ENCODE assay signal across 1 cellular context in the genomic region with DNA sequence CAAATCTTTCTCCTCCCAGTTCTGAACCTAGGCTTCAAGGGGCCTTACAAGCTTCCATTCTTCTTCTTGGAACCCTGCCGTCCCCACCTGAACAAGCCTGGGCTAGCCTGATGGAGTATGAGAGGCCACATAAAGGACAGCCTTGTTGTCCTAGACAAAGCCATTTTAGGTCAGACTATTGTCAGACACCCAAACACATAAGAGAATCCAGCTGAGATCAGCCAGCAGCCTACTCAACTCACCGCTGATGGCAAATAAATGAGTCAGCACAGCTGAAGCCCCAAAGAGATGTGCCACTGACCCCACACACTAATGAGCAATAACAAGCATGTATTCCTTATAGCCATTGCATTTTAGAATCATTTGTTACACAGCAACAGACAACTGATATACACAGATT.
TF ChIP-seq lines count a peak whose summit lies in the region.

No MANE protein-coding gene starts in this region.

TF ChIP-seq in A549, 52 proteins besides CTCF, POLR2A, EP300 and RAD21:
- TF ChIP-seq, protein P1, sequence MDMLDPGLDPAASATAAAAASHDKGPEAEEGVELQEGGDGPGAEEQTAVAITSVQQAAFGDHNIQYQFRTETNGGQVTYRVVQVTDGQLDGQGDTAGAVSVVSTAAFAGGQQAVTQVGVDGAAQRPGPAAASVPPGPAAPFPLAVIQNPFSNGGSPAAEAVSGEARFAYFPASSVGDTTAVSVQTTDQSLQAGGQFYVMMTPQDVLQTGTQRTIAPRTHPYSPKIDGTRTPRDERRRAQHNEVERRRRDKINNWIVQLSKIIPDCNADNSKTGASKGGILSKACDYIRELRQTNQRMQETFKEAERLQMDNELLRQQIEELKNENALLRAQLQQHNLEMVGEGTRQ (IDR thresholded peaks at IDR 0.05) = no peak
- no peak for TF ChIP-seq BHLHE40 (IDR thresholded peaks at IDR 0.05; ENCODE audit: low read depth, low read length)
- TF ChIP-seq RFX5 (IDR thresholded peaks at IDR 0.05) = no peak
- no peak for TF ChIP-seq FOXS1 (CRISPR knock-in tag; IDR thresholded peaks at IDR 0.05)
- TF ChIP-seq NPAS2 (CRISPR knock-in tag; IDR thresholded peaks at IDR 0.05; ENCODE audit: borderline replicate concordance) = no peak
- no peak for TF ChIP-seq HDAC2 (IDR thresholded peaks at IDR 0.05)
- TF ChIP-seq, protein P2, sequence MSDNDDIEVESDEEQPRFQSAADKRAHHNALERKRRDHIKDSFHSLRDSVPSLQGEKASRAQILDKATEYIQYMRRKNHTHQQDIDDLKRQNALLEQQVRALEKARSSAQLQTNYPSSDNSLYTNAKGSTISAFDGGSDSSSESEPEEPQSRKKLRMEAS (IDR thresholded peaks at IDR 0.05) = no peak
- no peak for TF ChIP-seq CBX2 (IDR thresholded peaks at IDR 0.05; ENCODE audit: borderline replicate concordance, low read depth)
- no peak for TF ChIP-seq KDM5A (IDR thresholded peaks at IDR 0.05)
- TF ChIP-seq, protein P3, sequence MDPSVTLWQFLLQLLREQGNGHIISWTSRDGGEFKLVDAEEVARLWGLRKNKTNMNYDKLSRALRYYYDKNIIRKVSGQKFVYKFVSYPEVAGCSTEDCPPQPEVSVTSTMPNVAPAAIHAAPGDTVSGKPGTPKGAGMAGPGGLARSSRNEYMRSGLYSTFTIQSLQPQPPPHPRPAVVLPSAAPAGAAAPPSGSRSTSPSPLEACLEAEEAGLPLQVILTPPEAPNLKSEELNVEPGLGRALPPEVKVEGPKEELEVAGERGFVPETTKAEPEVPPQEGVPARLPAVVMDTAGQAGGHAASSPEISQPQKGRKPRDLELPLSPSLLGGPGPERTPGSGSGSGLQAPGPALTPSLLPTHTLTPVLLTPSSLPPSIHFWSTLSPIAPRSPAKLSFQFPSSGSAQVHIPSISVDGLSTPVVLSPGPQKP (IDR thresholded peaks at IDR 0.05; ENCODE audit: low read depth, low read length) = no peak
- TF ChIP-seq FOSB (CRISPR knock-in tag; IDR thresholded peaks at IDR 0.05) = no peak
- TF ChIP-seq HOXB13 (CRISPR knock-in tag; IDR thresholded peaks at IDR 0.05; ENCODE audit: low read depth) = no peak
- TF ChIP-seq, protein P4, sequence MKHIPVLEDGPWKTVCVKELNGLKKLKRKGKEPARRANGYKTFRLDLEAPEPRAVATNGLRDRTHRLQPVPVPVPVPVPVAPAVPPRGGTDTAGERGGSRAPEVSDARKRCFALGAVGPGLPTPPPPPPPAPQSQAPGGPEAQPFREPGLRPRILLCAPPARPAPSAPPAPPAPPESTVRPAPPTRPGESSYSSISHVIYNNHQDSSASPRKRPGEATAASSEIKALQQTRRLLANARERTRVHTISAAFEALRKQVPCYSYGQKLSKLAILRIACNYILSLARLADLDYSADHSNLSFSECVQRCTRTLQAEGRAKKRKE (CRISPR knock-in tag; IDR thresholded peaks at IDR 0.05; ENCODE audit: low read depth) = no peak
- TF ChIP-seq CBX8 (IDR thresholded peaks at IDR 0.05) = no peak
